Comparison of ENCODE assay signal across 15 cellular contexts in genomic region chr2:215754546-215754945, GRCh38.
DNase-seq lines count a peak whose midpoint lies in the region; ATAC-seq and TF ChIP-seq lines count a peak whose summit lies in the region.
"Had no signal": no experiment of that assay in that cellular context is flagged by ENCODE, and none has a peak within 500 bp of the region (broad histone marks: within the 10 kb centered on the region; RNA-seq: fewer than 3 reads in every experiment).

No MANE protein-coding gene starts in this region.

- intact Hi-C loops in Right ventricle myocardium inferior (cut with DNase I): no loop called here
- intact Hi-C loops in left ventricle myocardium inferior (cut with micrococcal nuclease): no loop called here
- intact Hi-C loops in dendritic cell treated with granulocyte-macrophage colony-stimulating factor and Interleukin-4, amounts not matched to agents 40 ng/mL and 50 ng/mL, for 4 days (cut with micrococcal nuclease): no loop called here

- no peaks in the 10 kb centered on the region for H3K36me3 ChIP-seq in left ventricle myocardium inferior
- H3K36me3 ChIP-seq: BLaER1 treated with 17β-estradiol and CSF1 and Interleukin-3, amounts not matched to agents 10 nM and 100 nM had no signal

- H3K27me3 Mint-ChIP-seq in dendritic cell treated with granulocyte-macrophage colony-stimulating factor and Interleukin-4, amounts not matched to agents 40 ng/mL and 50 ng/mL, for 4 days: peaks cover 3% of the 10 kb centered on the region

- H3K9me3 Mint-ChIP-seq in dendritic cell treated with granulocyte-macrophage colony-stimulating factor and Interleukin-4, amounts not matched to agents 40 ng/mL and 50 ng/mL, for 4 days: peaks cover 9% of the 10 kb centered on the region
- H3K9me3 Mint-ChIP-seq: CD4-positive, alpha-beta memory T cell had no signal

- H3K27me3 ChIP-seq in left ventricle myocardium inferior (ENCODE audit: low read depth): no peaks in the 10 kb centered on the region
- H3K27me3 ChIP-seq: BLaER1 treated with 17β-estradiol and CSF1 and Interleukin-3, amounts not matched to agents 10 nM and 100 nM had no signal

- H3K4me1 ChIP-seq in left ventricle myocardium inferior: peaks cover 16% of the 10 kb centered on the region

- peak overlapping the region; percentile 94 for H3K27ac Mint-ChIP-seq in dendritic cell treated with granulocyte-macrophage colony-stimulating factor and Interleukin-4, amounts not matched to agents 40 ng/mL and 50 ng/mL, for 4 days

- no peak overlapping the region for H3K4me3 Mint-ChIP-seq in dendritic cell treated with granulocyte-macrophage colony-stimulating factor and Interleukin-4, amounts not matched to agents 40 ng/mL and 50 ng/mL, for 4 days
- H3K4me3 Mint-ChIP-seq: CD4-positive, alpha-beta memory T cell had no signal

- H3K9me3 ChIP-seq in left ventricle myocardium inferior (replicated peaks): peaks cover 5% of the 10 kb centered on the region
- H3K9me3 ChIP-seq: BLaER1 treated with 17β-estradiol and CSF1 and Interleukin-3, amounts not matched to agents 10 nM and 100 nM had no signal

- DNase-seq in Right ventricle myocardium inferior (ENCODE audit: missing footprints) (no peak), left ventricle myocardium inferior (no peak), medulla oblongata (ENCODE audit: extremely low spot score) (peak; percentile 55), HCEC 1CT (no peak)
- DNase-seq: 8988T; AML-193; CD4-positive, alpha-beta memory T cell; DMS79; GM23248 had no signal

- peaks cover 5% of the 10 kb centered on the region for H3K36me3 Mint-ChIP-seq in dendritic cell treated with granulocyte-macrophage colony-stimulating factor and Interleukin-4, amounts not matched to agents 40 ng/mL and 50 ng/mL, for 4 days (ENCODE audit: low read depth)
- H3K36me3 Mint-ChIP-seq: CD4-positive, alpha-beta memory T cell had no signal

- H3K4me3 ChIP-seq in left ventricle myocardium inferior: no peak overlapping the region
- H3K4me3 ChIP-seq: BLaER1 treated with 17β-estradiol and CSF1 and Interleukin-3, amounts not matched to agents 10 nM and 100 nM; GM12878; GM23248 had no signal

- H3K27ac ChIP-seq in left ventricle myocardium inferior (replicated peaks): no peak overlapping the region
- H3K27ac ChIP-seq: BLaER1 treated with 17β-estradiol and CSF1 and Interleukin-3, amounts not matched to agents 10 nM and 100 nM; GM23248 had no signal

- peaks cover 51% of the 10 kb centered on the region for H3K4me1 Mint-ChIP-seq in dendritic cell treated with granulocyte-macrophage colony-stimulating factor and Interleukin-4, amounts not matched to agents 40 ng/mL and 50 ng/mL, for 4 days (ENCODE audit: low read depth)

- ATAC-seq in Right ventricle myocardium inferior (peak; percentile 47), HG03097 (IDR thresholded peaks at IDR 0.05; ENCODE audit: low FRiP score, unreplicated experiment) (no peak), HG03159 (IDR thresholded peaks at IDR 0.05; ENCODE audit: unreplicated experiment) (no peak)
- ATAC-seq: GM12878, HepG2 had no signal

- no peak for TF ChIP-seq CTCF in left ventricle myocardium inferior (IDR thresholded peaks at IDR 0.05; ENCODE audit: borderline replicate concordance)
